In genomic region chr1:205249651-205250050, GRCh38 we compare ENCODE assay signal across 17 cellular contexts. TPM values are rescaled to one million over a fixed set of nuclear protein-coding genes. Genes with fewer than 3 reads are reported as not detected.
A peak's percentile ranks its signal among the peaks of the same experiment; 100 is the strongest.
DNase-seq lines count a peak whose midpoint lies in the region; ATAC-seq, FAIRE-seq and TF ChIP-seq lines count a peak whose summit lies in the region.
"Had no signal": no experiment of that assay in that cellular context is flagged by ENCODE, and none has a peak within 500 bp of the region (broad histone marks: within the 10 kb centered on the region; RNA-seq: fewer than 3 reads in every experiment).

No MANE protein-coding gene starts in this region.

- H4K20me1 ChIP-seq in astrocyte (ENCODE audit: insufficient read depth, low read length) = no peaks in the 10 kb centered on the region

- H3K36me3 ChIP-seq in astrocyte (ENCODE audit: insufficient read depth, low read length) (no peaks in the 10 kb centered on the region), gastrocnemius medialis (no peaks in the 10 kb centered on the region), lower lobe of right lung (no peaks in the 10 kb centered on the region)
- H3K36me3 ChIP-seq: HAP-1 had no signal

- intact Hi-C loops in left colon (cut with DNase I, micrococcal nuclease) (loop anchor here (10.0 kb wide), 2 partner anchors 105 to 275 kb away; no protein-coding TSS in a partner anchor), gastrocnemius medialis (cut with DNase I; ENCODE audit: low total_unique reads) (loop anchor here (2.0 kb wide), 1 partner anchor 13 kb away; no protein-coding TSS in a partner anchor), lower lobe of right lung (cut with DNase I) (loop anchor here (10.0 kb wide), 1 partner anchor 125 kb away; the partner anchor contains the start of gene RBBP5)

- peak overlapping the region; percentile 43 for H2AFZ ChIP-seq in astrocyte (ENCODE audit: low read depth, low read length)

- H3K27me3 ChIP-seq in astrocyte (ENCODE audit: insufficient read depth, low read length) (no peaks in the 10 kb centered on the region), gastrocnemius medialis (no peaks in the 10 kb centered on the region), lower lobe of right lung (ENCODE audit: low read depth) (no peaks in the 10 kb centered on the region)

- peaks cover 12% of the 10 kb centered on the region for H3K4me1 ChIP-seq in A549
- H3K4me1 ChIP-seq in astrocyte (ENCODE audit: insufficient read depth, low read length) = peaks cover 9% of the 10 kb centered on the region
- H3K4me1 ChIP-seq in gastrocnemius medialis = peaks cover 84 to 86% of the 10 kb centered on the region in 2 donors
- H3K4me1 ChIP-seq in lower lobe of right lung = peaks cover 39% of the 10 kb centered on the region
- H3K4me1 ChIP-seq: HAP-1 had no signal

- peak overlapping the region; percentile 34 for H3K4me3 Mint-ChIP-seq in astrocyte (ENCODE audit: unreplicated experiment)
- H3K4me3 Mint-ChIP-seq: T-cell had no signal

- H3K27ac ChIP-seq in A549 (peak overlapping the region in 1 of 2 experiments; percentile 51; a peak in 1 of 6 replicates), astrocyte (ENCODE audit: low read depth, low read length) (no peak overlapping the region), gastrocnemius medialis (peak overlapping the region; percentile 86 to 92 (median 89)), lower lobe of right lung (no peak overlapping the region)

- FAIRE-seq in A549 (lab: Jason Lieb, UNC) = no peak
- FAIRE-seq in astrocyte (lab: Jason Lieb, UNC) = no peak
- FAIRE-seq: GM12878 had no signal

- no peak overlapping the region for H3K27ac Mint-ChIP-seq in astrocyte (ENCODE audit: unreplicated experiment)
- H3K27ac Mint-ChIP-seq in activated naive CD4-positive, alpha-beta T cell treated with anti-CD3 and anti-CD28 coated beads, Interleukin-2, amount 50 U/mL, for 72 hours = no peak overlapping the region
- H3K27ac Mint-ChIP-seq: T-cell had no signal

- DNase-seq in A549 (ENCODE audit: low read depth in 1 of 2, low spot score in 1 of 2) (no peak), astrocyte (ENCODE audit: low read depth) (no peak), left colon (no peak), gastrocnemius medialis (no peak), lower lobe of right lung (no peak)
- no peak for DNase-seq in activated naive CD4-positive, alpha-beta T cell treated with anti-CD3 and anti-CD28 coated beads, Interleukin-2, amount 50 U/mL, for 72 hours (ENCODE audit: low spot score in 2 of 2)
- no peak for DNase-seq in central memory CD4-positive, alpha-beta T cell
- DNase-seq: ACHN; activated CD4-positive, CD25-positive, alpha-beta regulatory T cell; naive B cell; stimulated activated CD4-positive, alpha-beta T cell treated with anti-CD3 and anti-CD28 coated beads, Interleukin-2, amount 100 ng/mL, for 48 hours; T-cell had no signal

- POLR2A ChIA-PET in A549 (lab: Yijun Ruan, JAX) = no interaction called here

- no peaks in the 10 kb centered on the region for H3K9me3 ChIP-seq in A549
- no peaks in the 10 kb centered on the region for H3K9me3 ChIP-seq in astrocyte (ENCODE audit: insufficient read depth, low read depth, low read length)
- no peaks in the 10 kb centered on the region for H3K9me3 ChIP-seq in gastrocnemius medialis
- H3K9me3 ChIP-seq in lower lobe of right lung = no peaks in the 10 kb centered on the region
- H3K9me3 ChIP-seq: HAP-1 had no signal

- H3K9ac ChIP-seq in astrocyte (ENCODE audit: low read length) = no peak overlapping the region

- H3K79me2 ChIP-seq in astrocyte (ENCODE audit: insufficient read depth, low read length) = no peaks in the 10 kb centered on the region

- CTCF ChIA-PET in A549 (lab: Yijun Ruan, JAX) = interaction anchor here (15.9 to 89.2 kb wide), 4 partner anchors 10 to 258 kb away, joined by 220 to 3627 read pairs (median 1139); partner anchors contain the start of genes KLHDC8A, NUAK2 and TMCC2

- H3K4me3 ChIP-seq in A549 (no peak overlapping the region), astrocyte (ENCODE audit: insufficient read depth, low read depth, low read length) (peak overlapping the region; percentile 26), gastrocnemius medialis (no peak overlapping the region), lower lobe of right lung (no peak overlapping the region)
- H3K4me3 ChIP-seq: GM12878, HAP-1 had no signal

- ATAC-seq in A549 = peak in 1 of 2 experiments; percentile 42; a peak in 4 of 6 replicates
- ATAC-seq in left colon = peak; percentile 26
- no peak for ATAC-seq in gastrocnemius medialis
- no peak for ATAC-seq in GM21786 (IDR thresholded peaks at IDR 0.05; ENCODE audit: unreplicated experiment)
- no peak for ATAC-seq in activated naive CD4-positive, alpha-beta T cell treated with anti-CD3 and anti-CD28 coated beads, Interleukin-2, amount 50 U/mL, for 72 hours
- no peak for ATAC-seq in lower lobe of right lung
- ATAC-seq: esophagus mucosa, GM12878, left lobe of liver, T-cell had no signal

- H3K27me3 Mint-ChIP-seq in astrocyte (ENCODE audit: low read depth, unreplicated experiment) = peaks cover 8% of the 10 kb centered on the region
- H3K27me3 Mint-ChIP-seq: T-cell had no signal

- TF ChIP-seq POLR2A in A549 (IDR thresholded peaks at IDR 0.05; ENCODE audit: low read length) = no peak
- no peak for TF ChIP-seq POLR2A in gastrocnemius medialis (IDR thresholded peaks at IDR 0.05)

- TF ChIP-seq CTCF in A549 (IDR thresholded peaks at IDR 0.05) (no peak), astrocyte (IDR thresholded peaks at IDR 0.05; ENCODE audit: insufficient read depth, low read depth, low read length) (no peak), gastrocnemius medialis (IDR thresholded peaks at IDR 0.05 in 4 of 5, conservative IDR thresholded peaks at IDR 0.05 in 1 of 5) (no peak), lower lobe of right lung (IDR thresholded peaks at IDR 0.05) (no peak)

- peaks cover 13% of the 10 kb centered on the region for H3K4me1 Mint-ChIP-seq in astrocyte (ENCODE audit: low read depth, unreplicated experiment)
- H3K4me1 Mint-ChIP-seq: naive B cell had no signal

- in situ Hi-C loops in gastrocnemius medialis (cut with MboI; ENCODE audit: low sequenced_read_pairs in 4 of 4) = loop anchor here (10.0 to 25.0 kb wide), 3 partner anchors 125 to 275 kb away; partner anchors contain the start of gene RBBP5 (in 1 of the 4)

- peaks cover 6% of the 10 kb centered on the region for H3K36me3 Mint-ChIP-seq in astrocyte (ENCODE audit: low read depth, unreplicated experiment)
- H3K36me3 Mint-ChIP-seq in activated naive CD4-positive, alpha-beta T cell treated with anti-CD3 and anti-CD28 coated beads, Interleukin-2, amount 50 U/mL, for 72 hours = peaks cover 0 to 22% of the 10 kb centered on the region in 2 donors
- H3K36me3 Mint-ChIP-seq: naive B cell, T-cell had no signal

- H3K9me3 Mint-ChIP-seq in astrocyte (ENCODE audit: unreplicated experiment) = no peaks in the 10 kb centered on the region
- no peaks in the 10 kb centered on the region for H3K9me3 Mint-ChIP-seq in activated naive CD4-positive, alpha-beta T cell treated with anti-CD3 and anti-CD28 coated beads, Interleukin-2, amount 50 U/mL, for 72 hours
- H3K9me3 Mint-ChIP-seq: naive B cell, T-cell had no signal

- TF ChIP-seq RAD21 in A549 (conservative IDR thresholded peaks at IDR 0.05 in 1 of 2, IDR thresholded peaks at IDR 0.05 in 1 of 2) = no peak

- TF ChIP-seq EP300 in A549 (IDR thresholded peaks at IDR 0.05) = no peak

- H3K4me2 ChIP-seq in A549 (peak overlapping the region; percentile 42), astrocyte (ENCODE audit: low read length) (peak overlapping the region; percentile 49)

- WGBS in A549 (ENCODE audit: missing lambda C conversion rate) = 93% methylated on average over 4 of the region's 4 CpGs

TF ChIP-seq in A549, 52 proteins besides CTCF, POLR2A, EP300 and RAD21 (continues in another document):
- TF ChIP-seq HOXA7 (CRISPR knock-in tag; IDR thresholded peaks at IDR 0.05) (no peak), E2F6 (IDR thresholded peaks at IDR 0.05; ENCODE audit: borderline replicate concordance, low read depth) (no peak)
- TF ChIP-seq, protein P1, sequence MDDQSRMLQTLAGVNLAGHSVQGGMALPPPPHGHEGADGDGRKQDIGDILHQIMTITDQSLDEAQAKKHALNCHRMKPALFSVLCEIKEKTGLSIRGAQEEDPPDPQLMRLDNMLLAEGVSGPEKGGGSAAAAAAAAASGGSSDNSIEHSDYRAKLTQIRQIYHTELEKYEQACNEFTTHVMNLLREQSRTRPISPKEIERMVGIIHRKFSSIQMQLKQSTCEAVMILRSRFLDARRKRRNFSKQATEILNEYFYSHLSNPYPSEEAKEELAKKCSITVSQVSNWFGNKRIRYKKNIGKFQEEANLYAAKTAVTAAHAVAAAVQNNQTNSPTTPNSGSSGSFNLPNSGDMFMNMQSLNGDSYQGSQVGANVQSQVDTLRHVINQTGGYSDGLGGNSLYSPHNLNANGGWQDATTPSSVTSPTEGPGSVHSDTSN (IDR thresholded peaks at IDR 0.05) = no peak

RNA-seq across cellular contexts. Expression of gene TMCC2, which starts 21.9 kb away (rescaled TPM):
- polyA plus RNA-seq in A549 (2011; rRNA removed) = 1.6 and 1.7 TPM in 2 replicates
- polyA plus RNA-seq in A549 (2012; cell fraction: cytosol; rRNA removed) = 3.3 and 3.8 TPM in 2 replicates
- polyA plus RNA-seq in A549 (2012; cell fraction: nucleus; rRNA removed) = 4.6 and 5.4 TPM in 2 replicates
- polyA plus RNA-seq in A549 (2017; fragmentation: RNase III; extraction: RNeasy Plus Mini Kit Qiagen cat#74134 plus additional on column Dnase treatment) = 2.9 to 3.7 TPM (median 3.2 TPM) in 3 replicates
- polyA minus RNA-seq in A549 (2011; rRNA and poly(A)+ RNA removed) = 2.6 and 3.4 TPM in 2 replicates
- total RNA-seq in astrocyte = 10.6 and 10.8 TPM in 2 replicates
- 1 to 10 TPM in 1 of 2 donors, under 1 TPM in 1; 0.27 to 1.2 TPM for total RNA-seq in left colon
- total RNA-seq in gastrocnemius medialis = 1 to 10 TPM; 1.1 to 7.6 (median 5.6) TPM
- total RNA-seq in activated naive CD4-positive, alpha-beta T cell treated with anti-CD3 and anti-CD28 coated beads, Interleukin-2, amount 50 U/mL, for 72 hours = 10 to 100 TPM; 11.1 to 17.2 TPM
- total RNA-seq in lower lobe of right lung = 3.0 TPM

RNA-seq across cellular contexts. Expression of gene DSTYK, which starts 38.1 kb away (rescaled TPM):
- polyA plus RNA-seq in A549 (2011; rRNA removed) = 8.5 and 9.0 TPM in 2 replicates
- polyA plus RNA-seq in A549 (2012; cell fraction: cytosol; rRNA removed) = 2.5 and 3.1 TPM in 2 replicates
- 1.6 and 2.0 TPM in 2 replicates for polyA plus RNA-seq in A549 (2012; cell fraction: nucleus; rRNA removed)
- polyA plus RNA-seq in A549 (2017; fragmentation: RNase III; extraction: RNeasy Plus Mini Kit Qiagen cat#74134 plus additional on column Dnase treatment) = 8.5 to 8.7 TPM (median 8.6 TPM) in 3 replicates
- polyA minus RNA-seq in A549 (2011; rRNA and poly(A)+ RNA removed) = 10.2 and 10.9 TPM in 2 replicates
- total RNA-seq in astrocyte = 15.2 and 15.4 TPM in 2 replicates
- total RNA-seq in left colon = 1 to 10 TPM; 4.7 to 7.0 TPM
- total RNA-seq in gastrocnemius medialis = 10 to 100 TPM; 12.2 to 15.8 (median 13.9) TPM
- 10 to 100 TPM; 13.0 to 15.3 TPM for total RNA-seq in activated naive CD4-positive, alpha-beta T cell treated with anti-CD3 and anti-CD28 coated beads, Interleukin-2, amount 50 U/mL, for 72 hours
- total RNA-seq in lower lobe of right lung = 10.7 TPM

Comparison
In these comparisons a context has a peak if more than half of its experiments do, and no peak if none do; other contexts are left out.
1. H3K27ac ChIP-seq: peak in gastrocnemius medialis (4 of 4); none in astrocyte (single experiment) and lower lobe of right lung (single experiment).